ENCODE assay signal across 31 cellular contexts in genomic region chr11:23674866-23675265, GRCh38.
"Had no signal": no experiment of that assay in that cellular context is flagged by ENCODE, and none has a peak within 500 bp of the region (broad histone marks: within the 10 kb centered on the region; RNA-seq: fewer than 3 reads in every experiment).

No MANE protein-coding gene starts in this region.

- H3K4me1 ChIP-seq: adrenal gland, breast epithelium, colonic mucosa, esophagus squamous epithelium, foreskin keratinocyte, gastrocnemius medialis, heart left ventricle had no signal

- H3K36me3 ChIP-seq: adrenal gland, breast epithelium, cardiac muscle cell, colonic mucosa, esophagus squamous epithelium, gastrocnemius medialis, heart left ventricle had no signal

- H3K4me3 ChIP-seq: adrenal gland, breast epithelium, cardiac muscle cell, colonic mucosa, esophagus squamous epithelium, gastrocnemius medialis, heart left ventricle had no signal

- ATAC-seq: activated CD4-positive, alpha-beta T cell treated with anti-CD3 and anti-CD28 coated beads for 36 hours; activated naive CD8-positive, alpha-beta T cell treated with anti-CD3 and anti-CD28 coated beads, Interleukin-2, amount 50 U/mL, for 24 hours; activated T-helper 17 cell treated with anti-CD3 and anti-CD28 coated beads, Interleukin-2, amount 50 U/mL, for 72 hours; foreskin keratinocyte; gastrocnemius medialis; heart left ventricle had no signal

- H3K27ac ChIP-seq: adrenal gland, breast epithelium, cardiac muscle cell, colonic mucosa, epithelial cell of prostate, esophagus squamous epithelium, foreskin keratinocyte, gastrocnemius medialis, heart left ventricle had no signal

- H3K27me3 ChIP-seq: adrenal gland, breast epithelium, cardiac muscle cell, colonic mucosa, esophagus squamous epithelium, foreskin keratinocyte, gastrocnemius medialis, heart left ventricle had no signal

- H3K9me3 ChIP-seq: adrenal gland, breast epithelium, colonic mucosa, gastrocnemius medialis, heart left ventricle had no signal

- DNase-seq: activated CD4-positive, alpha-beta memory T cell treated with anti-CD3 and anti-CD28 coated beads, Interleukin-2, amount 10 ng/mL, durations not matched to agents 7 days and 5 days; activated CD4-positive, alpha-beta T cell treated with anti-CD3 and anti-CD28 coated beads for 36 hours; activated CD4-positive, alpha-beta T cell treated with anti-CD3 and anti-CD28 coated beads, Interleukin-2, amount 10 ng/mL, durations not matched to agents 7 days and 5 days; activated CD4-positive, alpha-beta T cell treated with anti-CD3 and anti-CD28 coated beads, Interleukin-2, amount 50 U/mL, for 4 hours; activated CD4-positive, CD25-positive, alpha-beta regulatory T cell; activated CD4-positive, CD25-positive, alpha-beta regulatory T cell treated with anti-CD3 and anti-CD28 coated beads, Interleukin-2, amount 50 U/mL, for 72 hours; activated CD8-positive, alpha-beta memory T cell treated with anti-CD3 and anti-CD28 coated beads, Interleukin-2, amount 50 U/mL, for 48 hours; activated effector memory CD4-positive, alpha-beta T cell treated with Interleukin-2 at 50 U/mL for 16 hours; activated gamma-delta T cell treated with Interleukin-2 at 50 U/mL for 16 hours; activated naive CD4-positive, alpha-beta T cell treated with Interleukin-2 at 50 U/mL for 16 hours; activated naive CD8-positive, alpha-beta T cell treated with anti-CD3 and anti-CD28 coated beads for 36 hours; activated naive CD8-positive, alpha-beta T cell treated with anti-CD3 and anti-CD28 coated beads, Interleukin-2, amount 50 U/mL, for 24 hours; activated T-cell treated with anti-CD3 and anti-CD28 coated beads for 4 hours; activated T-cell treated with anti-CD3 and anti-CD28 coated beads, Interleukin-2, amount 50 U/mL, for 24 hours; adrenal gland; amygdala; aorta; central memory CD4-positive, alpha-beta T cell; cerebellar nuclear complex; colonic mucosa; effector CD8-positive, alpha-beta T cell; esophagus squamous epithelium; foreskin keratinocyte; gastrocnemius medialis; glutamatergic neuron; heart left ventricle; T-helper 2 cell had no signal
